ENCODE assay signal across 33 cellular contexts in the genomic region with DNA sequence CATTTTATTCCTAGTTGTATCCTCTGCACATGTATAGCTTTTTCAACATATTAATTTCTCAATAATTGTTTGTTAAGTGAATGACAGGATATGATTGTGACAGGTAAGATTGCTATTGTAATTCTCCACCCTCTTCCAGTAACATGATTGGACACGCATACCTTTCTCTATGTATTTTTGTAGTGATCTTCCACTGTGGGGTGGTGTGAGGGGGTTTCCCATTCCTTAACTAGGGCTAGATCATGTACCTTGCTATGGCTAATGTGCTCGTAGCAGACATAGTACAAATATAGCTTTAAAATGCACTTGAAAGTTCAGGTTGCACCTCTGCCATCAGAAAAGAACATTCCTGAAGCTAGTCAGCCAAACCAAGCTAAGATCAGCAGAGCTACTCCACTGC.
"Had no signal": no experiment of that assay in that cellular context is flagged by ENCODE, and none has a peak within 500 bp of the region (broad histone marks: within the 10 kb centered on the region; RNA-seq: fewer than 3 reads in every experiment).

No MANE protein-coding gene starts in this region.

- ATAC-seq: activated CD4-positive, CD25-positive, alpha-beta regulatory T cell treated with anti-CD3 and anti-CD28 coated beads, Interleukin-2, amount 50 U/mL, for 24 hours; activated CD8-positive, alpha-beta T cell treated with anti-CD3 and anti-CD28 coated beads for 36 hours; activated T-cell treated with anti-CD3 and anti-CD28 coated beads, Interleukin-2, amount 50 U/mL, for 4 hours; activated T-helper 17 cell treated with anti-CD3 and anti-CD28 coated beads, Interleukin-2, amount 50 U/mL, for 72 hours; gastroesophageal sphincter; T-helper 17 cell had no signal

- H3K27ac ChIP-seq: brain microvascular endothelial cell, cardiac muscle cell, colonic mucosa, esophagus muscularis mucosa, gastroesophageal sphincter, WERI-Rb-1 had no signal

- H3K4me3 Mint-ChIP-seq: activated B cell treated with CpG ODN at 0.5 μM for 24 hours; activated CD8-positive, alpha-beta T cell treated with anti-CD3 and anti-CD28 coated beads for 36 hours; activated naive CD8-positive, alpha-beta T cell; activated T-cell treated with anti-CD3 and anti-CD28 coated beads, Interleukin-2, amount 50 U/mL, for 4 hours; activated T-helper 17 cell treated with anti-CD3 and anti-CD28 coated beads, Interleukin-2, amount 50 U/mL, for 72 hours; endodermal cell; T-helper 17 cell; T-helper 2 cell treated with Interferon-gamma antibody and Interleukin-4, amounts not matched to agents 5 μg/mL and 100 μg/mL, for 36 hours had no signal

- H3K27me3 Mint-ChIP-seq: activated B cell treated with CpG ODN at 0.5 μM for 24 hours; activated CD8-positive, alpha-beta T cell treated with anti-CD3 and anti-CD28 coated beads for 36 hours; activated naive CD8-positive, alpha-beta T cell; activated T-helper 17 cell treated with anti-CD3 and anti-CD28 coated beads, Interleukin-2, amount 50 U/mL, for 72 hours; T-helper 17 cell had no signal

- H3K27me3 ChIP-seq: brain microvascular endothelial cell, cardiac muscle cell, colonic mucosa, esophagus muscularis mucosa, gastroesophageal sphincter had no signal

- H3K27ac Mint-ChIP-seq: activated B cell treated with CpG ODN at 0.5 μM for 24 hours; activated CD8-positive, alpha-beta T cell treated with anti-CD3 and anti-CD28 coated beads for 36 hours; activated naive CD8-positive, alpha-beta T cell; activated T-helper 17 cell treated with anti-CD3 and anti-CD28 coated beads, Interleukin-2, amount 50 U/mL, for 72 hours; endodermal cell; T-helper 17 cell; T-helper 2 cell treated with Interferon-gamma antibody and Interleukin-4, amounts not matched to agents 5 μg/mL and 100 μg/mL, for 36 hours had no signal

- H3K9me3 ChIP-seq: colonic mucosa, esophagus muscularis mucosa, gastroesophageal sphincter had no signal

- H3K36me3 ChIP-seq: brain microvascular endothelial cell, cardiac muscle cell, colonic mucosa, esophagus muscularis mucosa, gastroesophageal sphincter, WERI-Rb-1 had no signal

- DNase-seq: activated B cell treated with CpG ODN at 0.5 μM for 24 hours; activated CD4-positive, alpha-beta T cell treated with anti-CD3 and anti-CD28 coated beads for 48 hours; activated CD4-positive, alpha-beta T cell treated with anti-CD3 and anti-CD28 coated beads, Interleukin-2, amount 50 U/mL, for 1 hour; activated CD4-positive, alpha-beta T cell treated with anti-CD3 and anti-CD28 coated beads, Interleukin-2, amount 50 U/mL, for 48 hours; activated CD8-positive, alpha-beta memory T cell treated with anti-CD3 and anti-CD28 coated beads for 24 hours; activated CD8-positive, alpha-beta T cell treated with anti-CD3 and anti-CD28 coated beads for 36 hours; activated effector memory CD4-positive, alpha-beta T cell treated with Interleukin-2 at 50 U/mL for 16 hours; activated gamma-delta T cell treated with Interleukin-2 at 50 U/mL for 16 hours; activated naive CD4-positive, alpha-beta T cell treated with anti-CD3 and anti-CD28 coated beads, Interleukin-2, amount 50 U/mL, for 16 hours; activated naive CD4-positive, alpha-beta T cell treated with Interleukin-2 at 50 U/mL for 16 hours; activated T-cell treated with anti-CD3 and anti-CD28 coated beads, Interleukin-2, amount 50 U/mL, for 4 hours; amniotic stem cell; anterior cingulate cortex; brain microvascular endothelial cell; central memory CD4-positive, alpha-beta T cell; cerebellar nuclear complex; effector CD8-positive, alpha-beta T cell; endodermal cell; erythroblast; foreskin melanocyte; T-helper 1 cell; T-helper 17 cell; T1000; WERI-Rb-1 had no signal

- H3K9me3 Mint-ChIP-seq: endodermal cell had no signal

- H3K4me1 ChIP-seq: colonic mucosa, esophagus muscularis mucosa, gastroesophageal sphincter had no signal

- H3K4me1 Mint-ChIP-seq: activated B cell treated with CpG ODN at 0.5 μM for 24 hours; activated T-helper 17 cell treated with anti-CD3 and anti-CD28 coated beads, Interleukin-2, amount 50 U/mL, for 72 hours; endodermal cell; T-helper 17 cell had no signal

- H3K36me3 Mint-ChIP-seq: activated naive CD8-positive, alpha-beta T cell had no signal

- FAIRE-seq: astrocyte had no signal

- H3K4me3 ChIP-seq: cardiac muscle cell, colonic mucosa, esophagus muscularis mucosa, gastroesophageal sphincter had no signal
